ENCODE assay signal across 8 cellular contexts in the genomic region with DNA sequence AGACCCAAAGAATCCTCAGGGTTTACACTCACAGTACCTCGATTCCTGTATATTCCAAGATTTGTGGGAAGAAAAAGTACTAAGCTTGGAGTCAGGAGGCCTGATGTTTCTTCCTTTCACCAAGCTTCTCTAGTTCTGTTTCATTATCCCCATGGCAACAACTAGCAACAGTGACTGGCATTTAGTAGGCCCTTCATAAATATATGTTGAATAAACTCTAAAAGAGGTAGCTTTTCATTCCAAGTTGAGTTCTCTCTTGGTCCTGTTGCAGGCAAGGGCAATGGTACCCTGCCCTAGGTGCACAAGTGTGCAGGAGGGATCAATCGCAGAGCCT. TPM values are rescaled to one million over a fixed set of nuclear protein-coding genes. Genes with fewer than 3 reads are reported as not detected.
DNase-seq lines count a peak whose midpoint lies in the region.

No MANE protein-coding gene starts in this region.

- H3K4me3 ChIP-seq in mesodermal cell (ENCODE audit: extremely low read depth, insufficient read depth, low read length, poor library complexity, severe bottlenecking) = peak overlapping the region; percentile 83

- peaks cover 15% of the 10 kb centered on the region for H3K4me1 ChIP-seq in mesodermal cell (ENCODE audit: control insufficient read depth, insufficient read depth, low read length, poor library complexity, severe bottlenecking)

- DNase-seq in SIG-M5 treated with dmso at 0.1 percent for 504 hours (lab: John Stamatoyannopoulos, UW; ENCODE audit: unreplicated experiment) = peak; percentile 79
- DNase-seq in SIG-M5 (lab: John Stamatoyannopoulos, UW) = no peak
- peak; percentile 26 for DNase-seq in NCI-H460 (ENCODE audit: extremely low read depth, low read depth)
- DNase-seq in cerebellum (ENCODE audit: low spot score) = no peak
- no peak for DNase-seq in posterior cingulate gyrus
- no peak for DNase-seq in NCI-H128 (lab: John Stamatoyannopoulos, UW; ENCODE audit: unreplicated experiment)

- H3K9me3 ChIP-seq in mesodermal cell (ENCODE audit: control insufficient read depth, low read length) = no peaks in the 10 kb centered on the region

- intact Hi-C loops in posterior cingulate gyrus (cut with DNase I) = loop anchor here (1.0 kb wide), 1 partner anchor 15 kb away; the partner anchor contains the start of gene ATP5MC1

- H3K36me3 ChIP-seq in mesodermal cell (ENCODE audit: control insufficient read depth, insufficient read depth, low read length) = peaks cover 31% of the 10 kb centered on the region

- WGBS in mesodermal cell (ENCODE audit: insufficient coverage in 2 of 2), 2 experiments = 0 to 50% methylated on average over 1 to 2 of the region's 2 CpGs

- H3K27ac ChIP-seq in cingulate gyrus (ENCODE audit: low read depth, low read length) (peak overlapping the region; percentile 89), mesodermal cell (ENCODE audit: low read depth, low read length, severe bottlenecking) (peak overlapping the region; percentile 95)

RNA-seq across cellular contexts. Expression of gene UBE2Z, which starts 0.5 kb away (rescaled TPM):
- 62.5 and 66.1 TPM in 2 replicates for total RNA-seq in NCI-H460 (2014; rRNA removed; shearing (Covaris generic))
- polyA plus RNA-seq in NCI-H460 (2014; cell fraction: nucleus; rRNA removed) = 39.2 and 44.7 TPM in 2 replicates
- 73.5 TPM for polyA plus RNA-seq in mesodermal cell (2013, experiment 1 of 2)
- 57.8 TPM for polyA plus RNA-seq in mesodermal cell (2013, experiment 2 of 2)
- 45.6 TPM for total RNA-seq in cerebellum

RNA-seq across cellular contexts. Expression of gene ATP5MC1, which starts 15.1 kb away (rescaled TPM):
- total RNA-seq in NCI-H460 (2014; rRNA removed; shearing (Covaris generic)) = 119 and 133 TPM in 2 replicates
- 234 and 325 TPM in 2 replicates for polyA plus RNA-seq in NCI-H460 (2014; cell fraction: nucleus; rRNA removed)
- 104 TPM for polyA plus RNA-seq in mesodermal cell (2013, experiment 1 of 2)
- polyA plus RNA-seq in mesodermal cell (2013, experiment 2 of 2) = 88.2 TPM
- total RNA-seq in cerebellum = 32.7 TPM

RNA-seq across cellular contexts. Expression of gene SNF8, which starts 37.0 kb away (rescaled TPM):
- 102 and 108 TPM in 2 replicates for total RNA-seq in NCI-H460 (2014; rRNA removed; shearing (Covaris generic))
- polyA plus RNA-seq in NCI-H460 (2014; cell fraction: nucleus; rRNA removed) = 82.2 and 220 TPM in 2 replicates
- polyA plus RNA-seq in mesodermal cell (2013, experiment 1 of 2) = 163 TPM
- 133 TPM for polyA plus RNA-seq in mesodermal cell (2013, experiment 2 of 2)
- total RNA-seq in cerebellum = 28.9 TPM

Comparison
In these comparisons a context has a peak if more than half of its experiments do, and no peak if none do; other contexts are left out.
1. DNase-seq: peak in SIG-M5 treated with dmso at 0.1 percent for 504 hours (single experiment) and NCI-H460 (single experiment); none in SIG-M5 (single experiment), cerebellum (single experiment), posterior cingulate gyrus (0 of 10) and NCI-H128 (single experiment).